In the genomic region with DNA sequence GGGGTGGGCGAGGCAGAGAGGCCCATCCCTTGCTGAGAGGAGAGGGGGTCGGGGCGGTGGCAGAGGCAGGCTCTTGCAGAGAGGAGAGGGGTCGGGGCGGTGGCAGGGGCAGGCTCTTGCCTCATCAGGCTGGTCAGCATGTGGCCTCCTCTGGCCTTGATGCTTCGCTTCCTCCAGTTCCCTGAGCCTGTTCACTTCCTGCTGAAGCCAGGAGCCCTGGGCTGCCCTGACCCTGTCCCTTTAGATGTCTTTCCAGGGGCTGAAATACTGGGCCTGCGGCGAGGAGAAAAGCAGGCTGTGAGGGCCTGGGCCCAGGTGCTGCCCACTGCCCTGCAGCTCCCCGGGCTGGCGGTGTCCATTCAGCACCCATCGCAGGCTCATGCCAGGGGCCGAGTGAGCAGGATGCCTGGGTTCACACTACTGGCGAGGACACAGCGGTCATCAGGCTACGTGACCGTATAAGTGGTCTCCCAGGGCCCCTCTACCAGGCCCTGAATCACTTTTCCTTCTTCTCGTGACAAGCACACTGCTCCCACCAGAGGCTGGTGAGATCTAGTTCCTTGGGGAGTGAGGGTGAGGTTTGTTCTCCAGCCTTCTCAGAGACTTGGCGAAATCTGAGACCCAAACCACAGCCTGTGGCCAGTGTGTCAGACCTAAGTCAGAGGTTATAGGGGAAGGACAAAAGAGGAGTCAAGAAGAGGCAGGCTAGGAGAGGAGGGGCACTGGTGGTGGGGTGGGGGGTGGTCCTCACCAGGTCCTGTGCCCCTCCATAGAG, we compare ENCODE assay signal across 12 cellular contexts. TPM values are rescaled to one million over a fixed set of nuclear protein-coding genes. Genes with fewer than 3 reads are reported as not detected.
DNase-seq lines count a peak whose midpoint lies in the region; ATAC-seq and TF ChIP-seq lines count a peak whose summit lies in the region.
"Had no signal": no experiment of that assay in that cellular context is flagged by ENCODE, and none has a peak within 500 bp of the region (broad histone marks: within the 10 kb centered on the region; RNA-seq: fewer than 3 reads in every experiment).

No MANE protein-coding gene starts in this region.

- peaks cover 3% of the 10 kb centered on the region for H3K36me3 Mint-ChIP-seq in effector memory CD8-positive, alpha-beta T cell (ENCODE audit: insufficient read depth)
- no peaks in the 10 kb centered on the region for H3K36me3 Mint-ChIP-seq in neural crest cell (ENCODE audit: low read depth)
- H3K36me3 Mint-ChIP-seq: activated naive CD4-positive, alpha-beta T cell treated with anti-CD3 and anti-CD28 coated beads, Interleukin-2, amount 50 U/mL, for 72 hours had no signal

- no peaks in the 10 kb centered on the region for H3F3A ChIP-seq in GM23248 (ENCODE audit: insufficient read depth)

- peak overlapping the region; percentile 12 to 76 for H3K27ac Mint-ChIP-seq in effector memory CD8-positive, alpha-beta T cell
- peak overlapping the region; percentile 65 for H3K27ac Mint-ChIP-seq in neural crest cell (ENCODE audit: unreplicated experiment)

- no peak overlapping the region for H3K4me3 Mint-ChIP-seq in effector memory CD8-positive, alpha-beta T cell
- H3K4me3 Mint-ChIP-seq in neural crest cell, result peak overlapping the region; percentile 71

- TF ChIP-seq CTCF in neural crest cell (conservative IDR thresholded peaks at IDR 0.05), result no peak

- peaks cover 10% of the 10 kb centered on the region; the same call in 1 of the 2 replicates for H3K4me1 ChIP-seq in GM23248 (ENCODE audit: insufficient read depth)

- 0 out of 2 replicates have a peak, but pooled peaks cover 5% of the 10 kb centered on the region for H3K27me3 ChIP-seq in GM23248 (replicated peaks; ENCODE audit: insufficient read depth)

- in situ Hi-C loops in GM23248 (cut with MboI), result no loop called here

- no peaks in the 10 kb centered on the region for H3K9me3 Mint-ChIP-seq in effector memory CD8-positive, alpha-beta T cell
- H3K9me3 Mint-ChIP-seq in neural crest cell, result no peaks in the 10 kb centered on the region
- H3K9me3 Mint-ChIP-seq: activated naive CD4-positive, alpha-beta T cell treated with anti-CD3 and anti-CD28 coated beads, Interleukin-2, amount 50 U/mL, for 72 hours had no signal

- H3K4me3 ChIP-seq in GM23248, result no peak overlapping the region

- no peaks in the 10 kb centered on the region for H4K20me1 ChIP-seq in GM23248 (ENCODE audit: insufficient read depth)

- WGBS in GM23248 (ENCODE audit: low coverage in 1 of 2, low lambda C conversion rate in 2 of 2, missing lambda C conversion rate in 2 of 2), 2 experiments, result 83 to 90% methylated on average over 13 to 18 of the region's 18 CpGs

- H3K9ac ChIP-seq in GM23248, result no peak overlapping the region

- no peaks in the 10 kb centered on the region for H3K79me2 ChIP-seq in GM23248 (ENCODE audit: insufficient read depth)

- no peak overlapping the region for H3K27ac ChIP-seq in GM23248

- peaks cover 9 to 17% of the 10 kb centered on the region in 2 donors for H3K4me1 Mint-ChIP-seq in effector memory CD8-positive, alpha-beta T cell (ENCODE audit: low read depth in 2 of 2)
- H3K4me1 Mint-ChIP-seq in neural crest cell, result peaks cover 61% of the 10 kb centered on the region

- no peak overlapping the region for H2AFZ ChIP-seq in GM23248

- no peak overlapping the region for H3K4me2 ChIP-seq in GM23248 (ENCODE audit: unreplicated experiment)

- no peaks in the 10 kb centered on the region for H3K36me3 ChIP-seq in GM23248 (ENCODE audit: low read depth)

- no peaks in the 10 kb centered on the region for H3K9me2 ChIP-seq in GM23248 (ENCODE audit: insufficient read depth)

- no peaks in the 10 kb centered on the region for H3K9me3 ChIP-seq in GM23248 (ENCODE audit: low read depth)

- H3K27me3 Mint-ChIP-seq in effector memory CD8-positive, alpha-beta T cell, result no peaks in the 10 kb centered on the region
- no peaks in the 10 kb centered on the region for H3K27me3 Mint-ChIP-seq in neural crest cell (ENCODE audit: low read depth)

- DNase-seq in GM23248 (peak; percentile 45), MV-4-11 (lab: John Stamatoyannopoulos, UW) (peak; percentile 76), neural crest cell (ENCODE audit: low read depth, low spot score) (peak; percentile 46)
- DNase-seq in effector memory CD8-positive, alpha-beta T cell, result no peak
- DNase-seq: activated CD4-positive, alpha-beta T cell treated with anti-CD3 and anti-CD28 coated beads, Interleukin-2, amount 50 U/mL, for 48 hours; effector memory CD4-positive, alpha-beta T cell; NCI-H2171 treated with DMSO at 0.1 percent for 48 hours had no signal

- ATAC-seq in effector memory CD8-positive, alpha-beta T cell (replicated peaks), result no peak
- ATAC-seq in HG03378 (IDR thresholded peaks at IDR 0.05; ENCODE audit: unreplicated experiment) (no peak), GM21825 (IDR thresholded peaks at IDR 0.05; ENCODE audit: unreplicated experiment) (no peak), HG03520 (IDR thresholded peaks at IDR 0.05; ENCODE audit: unreplicated experiment) (no peak), GM21576 (IDR thresholded peaks at IDR 0.05; ENCODE audit: unreplicated experiment) (no peak)

RNA-seq across cellular contexts. Expression of a gene that starts 6.3 kb away (rescaled TPM):
- 21.0 and 24.3 TPM in 2 replicates for total RNA-seq in GM23248 (2014; rRNA removed; shearing (Covaris generic))
- polyA plus RNA-seq in GM23248 (2016; fragmentation: Nextera tagmentation; extraction: Ambion mirVana), result 5.1 and 5.5 TPM in 2 replicates
- total RNA-seq in neural crest cell, result 102 and 103 TPM in 2 replicates

RNA-seq across cellular contexts. Expression of a gene that starts 18.4 kb away (rescaled TPM):
- total RNA-seq in GM23248 (2014; rRNA removed; shearing (Covaris generic)), result 5.3 and 10.9 TPM in 2 replicates
- polyA plus RNA-seq in GM23248 (2016; fragmentation: Nextera tagmentation; extraction: Ambion mirVana), result 12.3 and 14.4 TPM in 2 replicates
- total RNA-seq in neural crest cell, result 23.4 and 25.8 TPM in 2 replicates

RNA-seq across cellular contexts. Expression of a gene that starts 32.4 kb away (rescaled TPM):
- total RNA-seq in GM23248 (2014; rRNA removed; shearing (Covaris generic)), result 0.76 and 1.1 TPM in 2 replicates
- 0.95 and 1.4 TPM in 2 replicates for polyA plus RNA-seq in GM23248 (2016; fragmentation: Nextera tagmentation; extraction: Ambion mirVana)
- 9.3 and 11.4 TPM in 2 replicates for total RNA-seq in neural crest cell

Comparison
In these comparisons a context has a peak if more than half of its experiments do, and no peak if none do; other contexts are left out.
1. DNase-seq: peak in GM23248 (single experiment), MV-4-11 (single experiment) and neural crest cell (single experiment); none in effector memory CD8-positive, alpha-beta T cell (0 of 3).